In the genomic region with DNA sequence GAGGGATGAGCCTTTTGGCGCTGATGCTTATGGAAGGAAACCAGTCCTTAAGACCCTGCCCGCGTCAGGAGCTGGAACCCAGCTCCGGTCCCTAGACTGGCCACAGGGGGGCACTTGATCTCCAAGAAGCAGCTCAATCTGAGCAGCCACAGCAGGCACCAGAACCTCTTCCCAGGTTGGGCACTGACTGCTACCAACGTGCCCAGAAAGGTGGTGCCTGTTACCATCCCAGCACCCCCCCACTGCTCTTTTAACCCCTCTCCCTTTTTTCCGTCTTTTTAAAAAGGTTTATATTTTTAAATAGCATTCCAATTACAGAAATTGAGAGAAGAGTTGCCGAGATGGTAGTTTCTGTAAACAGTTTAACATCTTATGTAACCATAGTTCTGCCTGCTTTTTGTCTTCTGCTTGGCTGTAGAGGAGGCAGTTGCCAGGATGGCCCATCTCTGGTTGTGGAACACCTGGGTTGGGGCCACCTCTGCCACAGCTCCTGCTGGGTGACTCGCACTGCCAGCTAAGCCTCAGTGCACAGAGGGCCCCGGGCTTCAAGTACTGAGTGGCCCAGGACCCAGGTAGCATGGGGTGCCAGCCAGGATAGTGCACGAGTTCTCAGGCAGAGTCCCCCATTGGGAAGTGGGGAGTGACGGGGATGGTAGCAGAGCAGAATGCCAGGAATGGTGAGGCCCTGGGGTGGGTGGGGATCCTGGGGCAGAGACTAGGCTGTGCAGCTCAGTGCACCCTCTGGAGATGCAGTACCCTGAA, we compare ENCODE assay signal across 9 cellular contexts.
DNase-seq lines count a peak whose midpoint lies in the region; ATAC-seq, FAIRE-seq and TF ChIP-seq lines count a peak whose summit lies in the region.
"Had no signal": no experiment of that assay in that cellular context is flagged by ENCODE, and none has a peak within 500 bp of the region (broad histone marks: within the 10 kb centered on the region; RNA-seq: fewer than 3 reads in every experiment).

No MANE protein-coding gene starts in this region.

- no peak for FAIRE-seq in RCC 7860 (lab: Jason Lieb, UNC)
- FAIRE-seq: colon had no signal

- no peaks in the 10 kb centered on the region for H3K9me3 Mint-ChIP-seq in activated T-helper 2 cell treated with anti-CD3 and anti-CD28 coated beads, Interferon-gamma antibody, Interleukin-2, Interleukin-4, amounts not matched to agents 10 μg/mL and 5 μg/mL and 100 μg/mL, durations not matched to agents 14 hours and 24 hours and 36 hours

- peaks cover 0 to 13% (median 0%) of the 10 kb centered on the region in 3 donors for H3K36me3 ChIP-seq in tibial nerve

- H3K4me1 ChIP-seq in foreskin keratinocyte (peaks cover 24% of the 10 kb centered on the region), tibial nerve (peaks cover 0 to 45% (median 25%) of the 10 kb centered on the region in 4 donors)

- no peak for TF ChIP-seq EP300 in tibial nerve (IDR thresholded peaks at IDR 0.05)

- TF ChIP-seq CTCF in foreskin keratinocyte (conservative IDR thresholded peaks at IDR 0.05) = peak; percentile 79
- TF ChIP-seq CTCF in omental fat pad (IDR thresholded peaks at IDR 0.05) = no peak
- peak; percentile 50 to 78 (median 61) for TF ChIP-seq CTCF in tibial nerve (IDR thresholded peaks at IDR 0.05)

- 46 to 48% methylated on average over 6 to 11 of the region's 11 CpGs for WGBS in tibial nerve, 2 donors

- H3K27ac ChIP-seq in foreskin keratinocyte (no peak overlapping the region), tibial nerve (peak overlapping the region in 2 of 4 donors; percentile 11 to 67)

- ATAC-seq in HG02610 (IDR thresholded peaks at IDR 0.05; ENCODE audit: unreplicated experiment) (peak; percentile 59), foreskin keratinocyte (peak; percentile 32), omental fat pad (ENCODE audit: low FRiP score) (no peak), GM19397 (IDR thresholded peaks at IDR 0.05; ENCODE audit: unreplicated experiment) (no peak)

- H3K4me1 Mint-ChIP-seq in activated T-helper 2 cell treated with anti-CD3 and anti-CD28 coated beads, Interferon-gamma antibody, Interleukin-2, Interleukin-4, amounts not matched to agents 10 μg/mL and 5 μg/mL and 100 μg/mL, durations not matched to agents 14 hours and 24 hours and 36 hours (ENCODE audit: low read depth) = peaks cover 6% of the 10 kb centered on the region

- no peak overlapping the region for H3K4me3 ChIP-seq in tibial nerve

- H3K9me3 ChIP-seq in tibial nerve = no peaks in the 10 kb centered on the region

- H3K27me3 ChIP-seq in foreskin keratinocyte (no peaks in the 10 kb centered on the region), tibial nerve (no peaks in the 10 kb centered on the region)

- no peak for TF ChIP-seq POLR2A in tibial nerve (IDR thresholded peaks at IDR 0.05)

- no peak overlapping the region for H3K4me3 Mint-ChIP-seq in activated T-helper 2 cell treated with anti-CD3 and anti-CD28 coated beads, Interferon-gamma antibody, Interleukin-2, Interleukin-4, amounts not matched to agents 10 μg/mL and 5 μg/mL and 100 μg/mL, durations not matched to agents 14 hours and 24 hours and 36 hours (ENCODE audit: low read depth)

- DNase-seq in EL (peak; percentile 66), RCC 7860 (ENCODE audit: low spot score) (peak; percentile 42), foreskin keratinocyte (no peak), omental fat pad (ENCODE audit: low spot score) (peak; percentile 44), tibial nerve (ENCODE audit: low spot score in 2 of 2) (peak in 1 of 2 donors; percentile 33)
- DNase-seq in activated T-helper 2 cell treated with anti-CD3 and anti-CD28 coated beads, Interferon-gamma antibody, Interleukin-2, Interleukin-4, amounts not matched to agents 10 μg/mL and 5 μg/mL and 100 μg/mL, durations not matched to agents 14 hours and 24 hours and 36 hours (ENCODE audit: low spot score) = peak; percentile 51

- H3K27ac Mint-ChIP-seq in activated T-helper 2 cell treated with anti-CD3 and anti-CD28 coated beads, Interferon-gamma antibody, Interleukin-2, Interleukin-4, amounts not matched to agents 10 μg/mL and 5 μg/mL and 100 μg/mL, durations not matched to agents 14 hours and 24 hours and 36 hours = no peak overlapping the region

- intact Hi-C loops in activated T-helper 2 cell treated with anti-CD3 and anti-CD28 coated beads, Interferon-gamma antibody, Interleukin-2, Interleukin-4, amounts not matched to agents 10 μg/mL and 5 μg/mL and 100 μg/mL, durations not matched to agents 14 hours and 24 hours and 36 hours (cut with micrococcal nuclease) = loop anchor here (1.0 kb wide), 2 partner anchors 111 to 117 kb away; no protein-coding TSS in a partner anchor

- H3K27me3 Mint-ChIP-seq in activated T-helper 2 cell treated with anti-CD3 and anti-CD28 coated beads, Interferon-gamma antibody, Interleukin-2, Interleukin-4, amounts not matched to agents 10 μg/mL and 5 μg/mL and 100 μg/mL, durations not matched to agents 14 hours and 24 hours and 36 hours (ENCODE audit: low read depth) = no peaks in the 10 kb centered on the region

- peaks cover 8% of the 10 kb centered on the region for H3K36me3 Mint-ChIP-seq in activated T-helper 2 cell treated with anti-CD3 and anti-CD28 coated beads, Interferon-gamma antibody, Interleukin-2, Interleukin-4, amounts not matched to agents 10 μg/mL and 5 μg/mL and 100 μg/mL, durations not matched to agents 14 hours and 24 hours and 36 hours (ENCODE audit: low read depth)

Comparison
In these comparisons a context has a peak if more than half of its experiments do, and no peak if none do; other contexts are left out.
1. DNase-seq: peak in EL (single experiment), RCC 7860 (single experiment), activated T-helper 2 cell treated with anti-CD3 and anti-CD28 coated beads, Interferon-gamma antibody, Interleukin-2, Interleukin-4, amounts not matched to agents 10 μg/mL and 5 μg/mL and 100 μg/mL, durations not matched to agents 14 hours and 24 hours and 36 hours (single experiment) and omental fat pad (single experiment); none in foreskin keratinocyte (0 of 2).
2. ATAC-seq: peak in HG02610 (single experiment) and foreskin keratinocyte (single experiment); none in omental fat pad (single experiment) and GM19397 (single experiment).
3. CTCF ChIP-seq: peak in foreskin keratinocyte (single experiment) and tibial nerve (5 of 5); none in omental fat pad (0 of 3).